ENCODE assay signal across 1 cellular context in the genomic region with DNA sequence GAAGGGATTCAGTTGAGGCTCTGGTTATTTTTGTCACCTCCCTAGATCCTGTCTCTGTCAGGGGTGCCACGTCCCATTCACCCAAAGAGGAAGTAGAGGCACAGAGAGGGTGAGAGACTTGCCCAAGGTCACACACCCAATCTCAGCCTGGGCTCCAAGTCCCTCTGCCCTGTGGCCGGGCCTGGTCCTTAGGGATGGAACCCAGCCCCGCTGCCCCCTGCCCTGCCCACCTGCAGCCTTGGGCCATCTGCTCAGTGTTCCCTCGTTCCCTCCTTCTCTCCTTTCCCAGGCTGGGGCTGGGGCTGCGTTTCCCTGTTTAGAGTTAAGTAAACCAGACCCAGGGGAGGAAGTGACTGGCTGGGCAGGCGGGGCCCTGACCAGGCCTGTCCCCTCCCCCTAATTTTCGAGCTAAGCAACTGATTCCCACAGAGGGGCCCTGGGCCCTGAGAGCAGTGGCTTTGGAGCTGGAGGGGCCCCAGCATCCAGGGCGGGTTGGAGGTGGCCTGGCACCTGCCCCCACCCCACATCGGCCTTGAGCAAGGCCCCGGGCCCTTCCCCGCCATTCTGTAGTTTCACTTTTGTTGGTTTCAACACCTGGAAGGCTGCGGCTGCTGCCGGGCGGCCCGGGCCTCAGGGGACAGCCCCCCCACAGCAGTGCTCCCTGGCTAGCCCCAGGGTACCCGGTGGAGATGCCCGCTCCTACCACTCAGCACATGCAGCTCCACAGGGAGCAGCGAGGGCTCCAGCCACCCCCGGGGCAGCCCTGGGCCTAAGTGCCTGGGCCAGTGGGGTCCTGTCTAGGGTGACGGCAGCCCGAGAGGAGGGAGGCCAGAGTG.
A peak's percentile ranks its signal among the peaks of the same experiment; 100 is the strongest.
TF ChIP-seq lines count a peak whose summit lies in the region.

No MANE protein-coding gene starts in this region.

TF ChIP-seq in HepG2, 621 proteins besides CTCF, POLR2A, EP300 and RAD21 (continues in another document):
- TF ChIP-seq ZNF614 (CRISPR knock-in tag; IDR thresholded peaks at IDR 0.05; ENCODE audit: borderline replicate concordance) (no peak), ZNF781 (CRISPR knock-in tag; IDR thresholded peaks at IDR 0.05; ENCODE audit: borderline replicate concordance, not compliant biosample characterization) (no peak), ZNF430 (CRISPR knock-in tag; IDR thresholded peaks at IDR 0.05) (peak; percentile 84; the same call in 1 of the 2 replicates), ZMYM4 (CRISPR knock-in tag; IDR thresholded peaks at IDR 0.05) (0 out of 2 replicates have a peak, but pooled peaks have one; percentile 42), FOXJ3 (CRISPR knock-in tag; IDR thresholded peaks at IDR 0.05; ENCODE audit: borderline replicate concordance) (no peak), HOXA3 (CRISPR knock-in tag; IDR thresholded peaks at IDR 0.05) (peak; percentile 28; the same call in 1 of the 2 replicates), PHF8 (CRISPR knock-in tag; IDR thresholded peaks at IDR 0.05) (peak; percentile 51), ZNF20 (CRISPR knock-in tag; IDR thresholded peaks at IDR 0.05) (no peak), HHEX (CRISPR knock-in tag; IDR thresholded peaks at IDR 0.05) (no peak), ZNF652 (CRISPR knock-in tag; IDR thresholded peaks at IDR 0.05; ENCODE audit: borderline replicate concordance, low read depth) (0 out of 2 replicates have a peak, but pooled peaks have one; percentile 24), SAFB2 (CRISPR knock-in tag; IDR thresholded peaks at IDR 0.05; ENCODE audit: borderline replicate concordance, low read depth) (peak; percentile 30; the same call in 1 of the 2 replicates), ZNF546 (CRISPR knock-in tag; conservative IDR thresholded peaks at IDR 0.05) (no peak), GPN1 (CRISPR knock-in tag; IDR thresholded peaks at IDR 0.05; ENCODE audit: borderline replicate concordance) (no peak), HNF4G (IDR thresholded peaks at IDR 0.05; ENCODE audit: borderline replicate concordance, low read depth, low read length) (no peak), HNF4G (CRISPR knock-in tag; IDR thresholded peaks at IDR 0.05; ENCODE audit: borderline replicate concordance, low read depth) (0 out of 2 replicates have a peak, but pooled peaks have one; percentile 43), ZNF589 (CRISPR knock-in tag; conservative IDR thresholded peaks at IDR 0.05) (no peak), RCOR2 (CRISPR knock-in tag; IDR thresholded peaks at IDR 0.05) (no peak), GABPB1 (CRISPR knock-in tag; IDR thresholded peaks at IDR 0.05) (peak; percentile 63), NR2F2 (IDR thresholded peaks at IDR 0.05; ENCODE audit: borderline replicate concordance, low read depth) (no peak), MLLT10 (CRISPR knock-in tag; IDR thresholded peaks at IDR 0.05) (no peak), ZNF737 (CRISPR knock-in tag; IDR thresholded peaks at IDR 0.05; ENCODE audit: borderline replicate concordance) (no peak), SP5 (CRISPR knock-in tag; IDR thresholded peaks at IDR 0.05; ENCODE audit: borderline replicate concordance, low read depth) (no peak), GTF3A (CRISPR knock-in tag; conservative IDR thresholded peaks at IDR 0.05) (no peak), ARNT (IDR thresholded peaks at IDR 0.05) (no peak), ZNF264 (CRISPR knock-in tag; IDR thresholded peaks at IDR 0.05) (0 out of 2 replicates have a peak, but pooled peaks have one; percentile 40), NCOA1 (CRISPR knock-in tag; IDR thresholded peaks at IDR 0.05) (peak; percentile 73; the same call in 1 of the 2 replicates), STAG1 (CRISPR knock-in tag; IDR thresholded peaks at IDR 0.05) (peak; percentile 1; the same call in 1 of the 2 replicates), ZNF101 (CRISPR knock-in tag; IDR thresholded peaks at IDR 0.05; ENCODE audit: borderline replicate concordance, low read depth) (no peak), TARDBP (CRISPR knock-in tag; IDR thresholded peaks at IDR 0.05) (peak; percentile 44; the same call in 1 of the 2 replicates), TAF1 (CRISPR knock-in tag; IDR thresholded peaks at IDR 0.05) (no peak), ZNF839 (CRISPR knock-in tag; IDR thresholded peaks at IDR 0.05; ENCODE audit: borderline replicate concordance) (no peak), ZSCAN12 (CRISPR knock-in tag; IDR thresholded peaks at IDR 0.05) (0 out of 2 replicates have a peak, but pooled peaks have one; percentile 27), MTF1 (CRISPR knock-in tag; IDR thresholded peaks at IDR 0.05) (no peak)
- TF ChIP-seq, protein P1, sequence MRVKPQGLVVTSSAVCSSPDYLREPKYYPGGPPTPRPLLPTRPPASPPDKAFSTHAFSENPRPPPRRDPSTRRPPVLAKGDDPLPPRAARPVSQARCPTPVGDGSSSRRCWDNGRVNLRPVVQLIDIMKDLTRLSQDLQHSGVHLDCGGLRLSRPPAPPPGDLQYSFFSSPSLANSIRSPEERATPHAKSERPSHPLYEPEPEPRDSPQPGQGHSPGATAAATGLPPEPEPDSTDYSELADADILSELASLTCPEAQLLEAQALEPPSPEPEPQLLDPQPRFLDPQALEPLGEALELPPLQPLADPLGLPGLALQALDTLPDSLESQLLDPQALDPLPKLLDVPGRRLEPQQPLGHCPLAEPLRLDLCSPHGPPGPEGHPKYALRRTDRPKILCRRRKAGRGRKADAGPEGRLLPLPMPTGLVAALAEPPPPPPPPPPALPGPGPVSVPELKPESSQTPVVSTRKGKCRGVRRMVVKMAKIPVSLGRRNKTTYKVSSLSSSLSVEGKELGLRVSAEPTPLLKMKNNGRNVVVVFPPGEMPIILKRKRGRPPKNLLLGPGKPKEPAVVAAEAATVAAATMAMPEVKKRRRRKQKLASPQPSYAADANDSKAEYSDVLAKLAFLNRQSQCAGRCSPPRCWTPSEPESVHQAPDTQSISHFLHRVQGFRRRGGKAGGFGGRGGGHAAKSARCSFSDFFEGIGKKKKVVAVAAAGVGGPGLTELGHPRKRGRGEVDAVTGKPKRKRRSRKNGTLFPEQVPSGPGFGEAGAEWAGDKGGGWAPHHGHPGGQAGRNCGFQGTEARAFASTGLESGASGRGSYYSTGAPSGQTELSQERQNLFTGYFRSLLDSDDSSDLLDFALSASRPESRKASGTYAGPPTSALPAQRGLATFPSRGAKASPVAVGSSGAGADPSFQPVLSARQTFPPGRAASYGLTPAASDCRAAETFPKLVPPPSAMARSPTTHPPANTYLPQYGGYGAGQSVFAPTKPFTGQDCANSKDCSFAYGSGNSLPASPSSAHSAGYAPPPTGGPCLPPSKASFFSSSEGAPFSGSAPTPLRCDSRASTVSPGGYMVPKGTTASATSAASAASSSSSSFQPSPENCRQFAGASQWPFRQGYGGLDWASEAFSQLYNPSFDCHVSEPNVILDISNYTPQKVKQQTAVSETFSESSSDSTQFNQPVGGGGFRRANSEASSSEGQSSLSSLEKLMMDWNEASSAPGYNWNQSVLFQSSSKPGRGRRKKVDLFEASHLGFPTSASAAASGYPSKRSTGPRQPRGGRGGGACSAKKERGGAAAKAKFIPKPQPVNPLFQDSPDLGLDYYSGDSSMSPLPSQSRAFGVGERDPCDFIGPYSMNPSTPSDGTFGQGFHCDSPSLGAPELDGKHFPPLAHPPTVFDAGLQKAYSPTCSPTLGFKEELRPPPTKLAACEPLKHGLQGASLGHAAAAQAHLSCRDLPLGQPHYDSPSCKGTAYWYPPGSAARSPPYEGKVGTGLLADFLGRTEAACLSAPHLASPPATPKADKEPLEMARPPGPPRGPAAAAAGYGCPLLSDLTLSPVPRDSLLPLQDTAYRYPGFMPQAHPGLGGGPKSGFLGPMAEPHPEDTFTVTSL (CRISPR knock-in tag; IDR thresholded peaks at IDR 0.05; ENCODE audit: borderline replicate concordance): no peak
- TF ChIP-seq, protein P2, sequence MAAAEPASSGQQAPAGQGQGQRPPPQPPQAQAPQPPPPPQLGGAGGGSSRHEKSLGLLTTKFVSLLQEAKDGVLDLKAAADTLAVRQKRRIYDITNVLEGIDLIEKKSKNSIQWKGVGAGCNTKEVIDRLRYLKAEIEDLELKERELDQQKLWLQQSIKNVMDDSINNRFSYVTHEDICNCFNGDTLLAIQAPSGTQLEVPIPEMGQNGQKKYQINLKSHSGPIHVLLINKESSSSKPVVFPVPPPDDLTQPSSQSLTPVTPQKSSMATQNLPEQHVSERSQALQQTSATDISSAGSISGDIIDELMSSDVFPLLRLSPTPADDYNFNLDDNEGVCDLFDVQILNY (CRISPR knock-in tag; conservative IDR thresholded peaks at IDR 0.05): no peak
- TF ChIP-seq, protein P3, sequence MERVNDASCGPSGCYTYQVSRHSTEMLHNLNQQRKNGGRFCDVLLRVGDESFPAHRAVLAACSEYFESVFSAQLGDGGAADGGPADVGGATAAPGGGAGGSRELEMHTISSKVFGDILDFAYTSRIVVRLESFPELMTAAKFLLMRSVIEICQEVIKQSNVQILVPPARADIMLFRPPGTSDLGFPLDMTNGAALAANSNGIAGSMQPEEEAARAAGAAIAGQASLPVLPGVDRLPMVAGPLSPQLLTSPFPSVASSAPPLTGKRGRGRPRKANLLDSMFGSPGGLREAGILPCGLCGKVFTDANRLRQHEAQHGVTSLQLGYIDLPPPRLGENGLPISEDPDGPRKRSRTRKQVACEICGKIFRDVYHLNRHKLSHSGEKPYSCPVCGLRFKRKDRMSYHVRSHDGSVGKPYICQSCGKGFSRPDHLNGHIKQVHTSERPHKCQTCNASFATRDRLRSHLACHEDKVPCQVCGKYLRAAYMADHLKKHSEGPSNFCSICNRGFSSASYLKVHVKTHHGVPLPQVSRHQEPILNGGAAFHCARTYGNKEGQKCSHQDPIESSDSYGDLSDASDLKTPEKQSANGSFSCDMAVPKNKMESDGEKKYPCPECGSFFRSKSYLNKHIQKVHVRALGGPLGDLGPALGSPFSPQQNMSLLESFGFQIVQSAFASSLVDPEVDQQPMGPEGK (CRISPR knock-in tag; IDR thresholded peaks at IDR 0.05): peak; percentile 92
- TF ChIP-seq, protein P4, sequence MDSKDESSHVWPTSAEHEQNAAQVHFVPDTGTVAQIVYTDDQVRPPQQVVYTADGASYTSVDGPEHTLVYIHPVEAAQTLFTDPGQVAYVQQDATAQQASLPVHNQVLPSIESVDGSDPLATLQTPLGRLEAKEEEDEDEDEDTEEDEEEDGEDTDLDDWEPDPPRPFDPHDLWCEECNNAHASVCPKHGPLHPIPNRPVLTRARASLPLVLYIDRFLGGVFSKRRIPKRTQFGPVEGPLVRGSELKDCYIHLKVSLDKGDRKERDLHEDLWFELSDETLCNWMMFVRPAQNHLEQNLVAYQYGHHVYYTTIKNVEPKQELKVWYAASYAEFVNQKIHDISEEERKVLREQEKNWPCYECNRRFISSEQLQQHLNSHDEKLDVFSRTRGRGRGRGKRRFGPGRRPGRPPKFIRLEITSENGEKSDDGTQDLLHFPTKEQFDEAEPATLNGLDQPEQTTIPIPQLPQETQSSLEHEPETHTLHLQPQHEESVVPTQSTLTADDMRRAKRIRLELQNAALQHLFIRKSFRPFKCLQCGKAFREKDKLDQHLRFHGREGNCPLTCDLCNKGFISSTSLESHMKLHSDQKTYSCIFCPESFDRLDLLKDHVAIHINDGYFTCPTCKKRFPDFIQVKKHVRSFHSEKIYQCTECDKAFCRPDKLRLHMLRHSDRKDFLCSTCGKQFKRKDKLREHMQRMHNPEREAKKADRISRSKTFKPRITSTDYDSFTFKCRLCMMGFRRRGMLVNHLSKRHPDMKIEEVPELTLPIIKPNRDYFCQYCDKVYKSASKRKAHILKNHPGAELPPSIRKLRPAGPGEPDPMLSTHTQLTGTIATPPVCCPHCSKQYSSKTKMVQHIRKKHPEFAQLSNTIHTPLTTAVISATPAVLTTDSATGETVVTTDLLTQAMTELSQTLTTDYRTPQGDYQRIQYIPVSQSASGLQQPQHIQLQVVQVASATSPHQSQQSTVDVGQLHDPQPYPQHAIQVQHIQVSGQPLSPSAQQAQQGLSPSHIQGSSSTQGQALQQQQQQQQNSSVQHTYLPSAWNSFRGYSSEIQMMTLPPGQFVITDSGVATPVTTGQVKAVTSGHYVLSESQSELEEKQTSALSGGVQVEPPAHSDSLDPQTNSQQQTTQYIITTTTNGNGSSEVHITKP (CRISPR knock-in tag; IDR thresholded peaks at IDR 0.05; ENCODE audit: low read depth): no peak; the same call in 1 of the 2 replicates
- TF ChIP-seq, protein P5, sequence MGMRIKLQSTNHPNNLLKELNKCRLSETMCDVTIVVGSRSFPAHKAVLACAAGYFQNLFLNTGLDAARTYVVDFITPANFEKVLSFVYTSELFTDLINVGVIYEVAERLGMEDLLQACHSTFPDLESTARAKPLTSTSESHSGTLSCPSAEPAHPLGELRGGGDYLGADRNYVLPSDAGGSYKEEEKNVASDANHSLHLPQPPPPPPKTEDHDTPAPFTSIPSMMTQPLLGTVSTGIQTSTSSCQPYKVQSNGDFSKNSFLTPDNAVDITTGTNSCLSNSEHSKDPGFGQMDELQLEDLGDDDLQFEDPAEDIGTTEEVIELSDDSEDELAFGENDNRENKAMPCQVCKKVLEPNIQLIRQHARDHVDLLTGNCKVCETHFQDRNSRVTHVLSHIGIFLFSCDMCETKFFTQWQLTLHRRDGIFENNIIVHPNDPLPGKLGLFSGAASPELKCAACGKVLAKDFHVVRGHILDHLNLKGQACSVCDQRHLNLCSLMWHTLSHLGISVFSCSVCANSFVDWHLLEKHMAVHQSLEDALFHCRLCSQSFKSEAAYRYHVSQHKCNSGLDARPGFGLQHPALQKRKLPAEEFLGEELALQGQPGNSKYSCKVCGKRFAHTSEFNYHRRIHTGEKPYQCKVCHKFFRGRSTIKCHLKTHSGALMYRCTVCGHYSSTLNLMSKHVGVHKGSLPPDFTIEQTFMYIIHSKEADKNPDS (CRISPR knock-in tag; IDR thresholded peaks at IDR 0.05): peak; percentile 49; the same call in 1 of the 2 replicates
- TF ChIP-seq, protein P6, sequence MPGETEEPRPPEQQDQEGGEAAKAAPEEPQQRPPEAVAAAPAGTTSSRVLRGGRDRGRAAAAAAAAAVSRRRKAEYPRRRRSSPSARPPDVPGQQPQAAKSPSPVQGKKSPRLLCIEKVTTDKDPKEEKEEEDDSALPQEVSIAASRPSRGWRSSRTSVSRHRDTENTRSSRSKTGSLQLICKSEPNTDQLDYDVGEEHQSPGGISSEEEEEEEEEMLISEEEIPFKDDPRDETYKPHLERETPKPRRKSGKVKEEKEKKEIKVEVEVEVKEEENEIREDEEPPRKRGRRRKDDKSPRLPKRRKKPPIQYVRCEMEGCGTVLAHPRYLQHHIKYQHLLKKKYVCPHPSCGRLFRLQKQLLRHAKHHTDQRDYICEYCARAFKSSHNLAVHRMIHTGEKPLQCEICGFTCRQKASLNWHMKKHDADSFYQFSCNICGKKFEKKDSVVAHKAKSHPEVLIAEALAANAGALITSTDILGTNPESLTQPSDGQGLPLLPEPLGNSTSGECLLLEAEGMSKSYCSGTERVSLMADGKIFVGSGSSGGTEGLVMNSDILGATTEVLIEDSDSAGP (CRISPR knock-in tag; IDR thresholded peaks at IDR 0.05; ENCODE audit: borderline replicate concordance): peak; percentile 33; the same call in 1 of the 2 replicates
- TF ChIP-seq, protein P7, sequence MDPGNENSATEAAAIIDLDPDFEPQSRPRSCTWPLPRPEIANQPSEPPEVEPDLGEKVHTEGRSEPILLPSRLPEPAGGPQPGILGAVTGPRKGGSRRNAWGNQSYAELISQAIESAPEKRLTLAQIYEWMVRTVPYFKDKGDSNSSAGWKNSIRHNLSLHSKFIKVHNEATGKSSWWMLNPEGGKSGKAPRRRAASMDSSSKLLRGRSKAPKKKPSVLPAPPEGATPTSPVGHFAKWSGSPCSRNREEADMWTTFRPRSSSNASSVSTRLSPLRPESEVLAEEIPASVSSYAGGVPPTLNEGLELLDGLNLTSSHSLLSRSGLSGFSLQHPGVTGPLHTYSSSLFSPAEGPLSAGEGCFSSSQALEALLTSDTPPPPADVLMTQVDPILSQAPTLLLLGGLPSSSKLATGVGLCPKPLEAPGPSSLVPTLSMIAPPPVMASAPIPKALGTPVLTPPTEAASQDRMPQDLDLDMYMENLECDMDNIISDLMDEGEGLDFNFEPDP (CRISPR knock-in tag; conservative IDR thresholded peaks at IDR 0.05): no peak
